8 cellular contexts compared by ENCODE assay signal in genomic region chr21:45439171-45439872, GRCh38. TPM values are rescaled to one million over a fixed set of nuclear protein-coding genes. Genes with fewer than 3 reads are reported as not detected.
A peak's percentile ranks its signal among the peaks of the same experiment; 100 is the strongest.
DNase-seq lines count a peak whose midpoint lies in the region; ATAC-seq, FAIRE-seq and TF ChIP-seq lines count a peak whose summit lies in the region.

No MANE protein-coding gene starts in this region.

- no peaks in the 10 kb centered on the region for H3K9me3 ChIP-seq in neural progenitor cell (ENCODE audit: low read depth)

- no peaks in the 10 kb centered on the region for H3K4me1 ChIP-seq in neural progenitor cell

- no peak overlapping the region for H3K4me3 Mint-ChIP-seq in neural progenitor cell
- peak overlapping the region; percentile 72 to 74 for H3K4me3 Mint-ChIP-seq in stimulated activated naive CD8-positive, alpha-beta T cell treated with anti-CD3 and anti-CD28 coated beads, Interleukin-15, amount 100 ng/mL, for 72 hours

- H3K27ac Mint-ChIP-seq in neural progenitor cell, result no peak overlapping the region
- H3K27ac Mint-ChIP-seq in stimulated activated naive CD8-positive, alpha-beta T cell treated with anti-CD3 and anti-CD28 coated beads, Interleukin-15, amount 100 ng/mL, for 72 hours, result peak overlapping the region in 1 of 2 donors; percentile 87

- no peaks in the 10 kb centered on the region for H3K36me3 ChIP-seq in neural progenitor cell

- no peak overlapping the region for H3K4me2 ChIP-seq in neural progenitor cell

- H3K4me3 ChIP-seq in neural progenitor cell, result no peak overlapping the region

- ATAC-seq in stimulated activated naive CD8-positive, alpha-beta T cell treated with anti-CD3 and anti-CD28 coated beads, Interleukin-15, amount 100 ng/mL, for 72 hours, result peak; percentile 85
- no peak for ATAC-seq in GM18502 (IDR thresholded peaks at IDR 0.05; ENCODE audit: poor library complexity, unreplicated experiment)

- peak; percentile 80 for DNase-seq in GF-D8 (lab: John Stamatoyannopoulos, UW)
- peak; percentile 87 for DNase-seq in HTR-8/SVneo (ENCODE audit: insufficient read length, low spot score)
- peak; percentile 17 to 55 for DNase-seq in SHP77 (lab: John Stamatoyannopoulos, UW)
- DNase-seq in activated effector memory CD4-positive, alpha-beta T cell treated with Interleukin-2 at 50 U/mL for 16 hours, result peak; percentile 75
- DNase-seq in fibroblast of the conjunctiva (ENCODE audit: low read depth), result peak; percentile 72
- peak; percentile 84 for DNase-seq in neural progenitor cell (ENCODE audit: low spot score)
- DNase-seq in stimulated activated naive CD8-positive, alpha-beta T cell treated with anti-CD3 and anti-CD28 coated beads, Interleukin-15, amount 100 ng/mL, for 72 hours, result peak; percentile 82 to 83

- peaks cover 3% of the 10 kb centered on the region for H3K36me3 Mint-ChIP-seq in neural progenitor cell

- H3K27ac ChIP-seq in neural progenitor cell, result no peak overlapping the region

- H3K27me3 Mint-ChIP-seq in neural progenitor cell (ENCODE audit: insufficient read depth, low read depth), result peaks cover 3% of the 10 kb centered on the region
- H3K27me3 Mint-ChIP-seq in stimulated activated naive CD8-positive, alpha-beta T cell treated with anti-CD3 and anti-CD28 coated beads, Interleukin-15, amount 100 ng/mL, for 72 hours, result peaks cover 28% of the 10 kb centered on the region

- H4K20me1 ChIP-seq in neural progenitor cell (ENCODE audit: low read depth), result peaks cover 51% of the 10 kb centered on the region

- H3F3A ChIP-seq in neural progenitor cell (ENCODE audit: low read depth), result peaks cover 6% of the 10 kb centered on the region

- peaks cover 74% of the 10 kb centered on the region for H3K79me2 ChIP-seq in neural progenitor cell (ENCODE audit: low read depth)

- no peak overlapping the region for H2AFZ ChIP-seq in neural progenitor cell (replicated peaks)

- peaks cover 11% of the 10 kb centered on the region for H3K4me1 Mint-ChIP-seq in neural progenitor cell
- peaks cover 29% of the 10 kb centered on the region for H3K4me1 Mint-ChIP-seq in stimulated activated naive CD8-positive, alpha-beta T cell treated with anti-CD3 and anti-CD28 coated beads, Interleukin-15, amount 100 ng/mL, for 72 hours

- H3K9ac ChIP-seq in neural progenitor cell, result no peak overlapping the region

- peaks cover 8% of the 10 kb centered on the region for H3K9me3 Mint-ChIP-seq in neural progenitor cell
- no peaks in the 10 kb centered on the region for H3K9me3 Mint-ChIP-seq in stimulated activated naive CD8-positive, alpha-beta T cell treated with anti-CD3 and anti-CD28 coated beads, Interleukin-15, amount 100 ng/mL, for 72 hours

- peak; percentile 83 for FAIRE-seq in HTR-8/SVneo (lab: Jason Lieb, UNC)

- H3K27me3 ChIP-seq in neural progenitor cell, result no peaks in the 10 kb centered on the region

- peak; percentile 96 for TF ChIP-seq CTCF in neural progenitor cell (IDR thresholded peaks at IDR 0.05)

RNA-seq across cellular contexts. Expression of gene COL18A1, which starts 34.4 kb away (rescaled TPM):
- total RNA-seq in neural progenitor cell (ENCODE audit: low replicate concordance), result 52.6 and 291 TPM in 2 replicates

Comparison
In these comparisons a context has a peak if more than half of its experiments do, and no peak if none do; other contexts are left out.
1. DNase-seq: peak in every context shown above with its lines; median percentile 87 in HTR-8/SVneo; 84 in neural progenitor cell; 82 in stimulated activated naive CD8-positive, alpha-beta T cell treated with anti-CD3 and anti-CD28 coated beads, Interleukin-15, amount 100 ng/mL, for 72 hours; 80 in GF-D8; 75 in activated effector memory CD4-positive, alpha-beta T cell treated with Interleukin-2 at 50 U/mL for 16 hours; 72 in fibroblast of the conjunctiva; 36 in SHP77.